Comparison of ENCODE assay signal across 18 cellular contexts in genomic region chr9:79700607-79701330, GRCh38.
DNase-seq lines count a peak whose midpoint lies in the region; ATAC-seq and TF ChIP-seq lines count a peak whose summit lies in the region.
"Had no signal": no experiment of that assay in that cellular context is flagged by ENCODE, and none has a peak within 500 bp of the region (broad histone marks: within the 10 kb centered on the region; RNA-seq: fewer than 3 reads in every experiment).

No MANE protein-coding gene starts in this region.

- no peaks in the 10 kb centered on the region for H3K27me3 Mint-ChIP-seq in CD4-positive, alpha-beta memory T cell

- POLR2A ChIA-PET in CD4-positive, alpha-beta memory T cell (lab: Charles Lee; ENCODE audit: partially characterized antibody), result no interaction called here

- intact Hi-C loops in CD4-positive, alpha-beta memory T cell (cut with micrococcal nuclease), result no loop called here
- intact Hi-C loops in esophagus muscularis mucosa (cut with DNase I), result no loop called here

- peaks cover 19 to 51% (median 38%) of the 10 kb centered on the region in 4 donors for H3K4me1 Mint-ChIP-seq in CD4-positive, alpha-beta memory T cell

- no peak for DNase-seq in CD4-positive, alpha-beta memory T cell
- DNase-seq in NCI-H1105 (lab: John Stamatoyannopoulos, UW) (peak; percentile 23), esophagus muscularis mucosa (ENCODE audit: extremely low spot score) (peak; percentile 8), NCI-H2107 (lab: John Stamatoyannopoulos, UW) (no peak), caudate nucleus (lab: John Stamatoyannopoulos, UW) (no peak)
- DNase-seq: Caco-2, DMS79, NCI-H1436, NCI-H2029, NCI-H2171 treated with DMSO at 0.1 percent for 48 hours, NCI-H774, SJCRH30, SW 1271 had no signal

- H3K27ac Mint-ChIP-seq in CD4-positive, alpha-beta memory T cell, result peak overlapping the region in 5 of 7 donors; percentile 12 to 65 (median 36)

- no peak overlapping the region for H3K27ac ChIP-seq in CD4-positive, alpha-beta memory T cell (ENCODE audit: low read depth, low read length)
- H3K27ac ChIP-seq in esophagus muscularis mucosa (replicated peaks in 1 of 4), result no peak overlapping the region
- no peak overlapping the region for H3K27ac ChIP-seq in caudate nucleus (ENCODE audit: low read depth, low read length)
- H3K27ac ChIP-seq: BLaER1, SJCRH30 had no signal

- no peak for TF ChIP-seq EP300 in esophagus muscularis mucosa (IDR thresholded peaks at IDR 0.05)

- H3K4me3 Mint-ChIP-seq in CD4-positive, alpha-beta memory T cell, result no peak overlapping the region
- H3K4me3 Mint-ChIP-seq: GM23338 had no signal

- H3K4me1 ChIP-seq in CD4-positive, alpha-beta memory T cell (ENCODE audit: insufficient read depth, low read length), result peaks cover 11% of the 10 kb centered on the region
- peaks cover 0 to 3% (median 0%) of the 10 kb centered on the region in 4 donors for H3K4me1 ChIP-seq in esophagus muscularis mucosa
- H3K4me1 ChIP-seq: Caco-2, SJCRH30 had no signal

- TF ChIP-seq CTCF in esophagus muscularis mucosa (IDR thresholded peaks at IDR 0.05), result no peak

- H3K27me3 ChIP-seq in CD4-positive, alpha-beta memory T cell (ENCODE audit: insufficient read depth, low read length), result no peaks in the 10 kb centered on the region
- H3K27me3 ChIP-seq in esophagus muscularis mucosa, result no peaks in the 10 kb centered on the region
- H3K27me3 ChIP-seq: BLaER1, SJCRH30 had no signal

- peaks cover 18 to 22% of the 10 kb centered on the region in 2 donors for H3K36me3 Mint-ChIP-seq in CD4-positive, alpha-beta memory T cell

- H3K9me3 ChIP-seq in CD4-positive, alpha-beta memory T cell (ENCODE audit: control insufficient read depth in 1 of 2, low read length in 2 of 2), result no peaks in the 10 kb centered on the region
- no peaks in the 10 kb centered on the region for H3K9me3 ChIP-seq in esophagus muscularis mucosa
- H3K9me3 ChIP-seq: BLaER1, Caco-2, SJCRH30 had no signal

- H3K9me3 Mint-ChIP-seq in CD4-positive, alpha-beta memory T cell, result no peaks in the 10 kb centered on the region
- H3K9me3 Mint-ChIP-seq: GM23338 had no signal

- ATAC-seq in GM21619 (IDR thresholded peaks at IDR 0.05; ENCODE audit: unreplicated experiment) (no peak), HG03108 (IDR thresholded peaks at IDR 0.05; ENCODE audit: unreplicated experiment) (no peak)
- ATAC-seq: GM23338, HCT116 had no signal

- no peak overlapping the region for H3K4me3 ChIP-seq in CD4-positive, alpha-beta memory T cell (ENCODE audit: low read length in 2 of 2)
- H3K4me3 ChIP-seq in esophagus muscularis mucosa, result no peak overlapping the region
- H3K4me3 ChIP-seq: BLaER1, GM23338, SJCRH30 had no signal

- H3K36me3 ChIP-seq in CD4-positive, alpha-beta memory T cell (ENCODE audit: insufficient read depth, low read length), result peaks cover 4% of the 10 kb centered on the region
- peaks cover 0 to 12% (median 8%) of the 10 kb centered on the region in 4 donors for H3K36me3 ChIP-seq in esophagus muscularis mucosa

- CTCF ChIA-PET in CD4-positive, alpha-beta memory T cell (lab: Charles Lee; ENCODE audit: partially characterized antibody), result no interaction called here

- 94% methylated on average over 3 of the region's 3 CpGs for WGBS in esophagus muscularis mucosa

- no peak for TF ChIP-seq POLR2A in esophagus muscularis mucosa (IDR thresholded peaks at IDR 0.05; ENCODE audit: low read depth)

Comparison
In these comparisons a context has a peak if more than half of its experiments do, and no peak if none do; other contexts are left out.
1. DNase-seq: peak in NCI-H1105 (single experiment) and esophagus muscularis mucosa (single experiment); none in CD4-positive, alpha-beta memory T cell (0 of 5), NCI-H2107 (single experiment) and caudate nucleus (0 of 61).